10 cellular contexts compared by ENCODE assay signal in genomic region chr2:233408366-233409285, GRCh38. TPM values are rescaled to one million over a fixed set of nuclear protein-coding genes. Genes with fewer than 3 reads are reported as not detected.
DNase-seq lines count a peak whose midpoint lies in the region; ATAC-seq and TF ChIP-seq lines count a peak whose summit lies in the region.
"Had no signal": no experiment of that assay in that cellular context is flagged by ENCODE, and none has a peak within 500 bp of the region (broad histone marks: within the 10 kb centered on the region; RNA-seq: fewer than 3 reads in every experiment).

No MANE protein-coding gene starts in this region.

- 17 to 53% methylated on average over 9 of the region's 9 CpGs for WGBS in sigmoid colon, 2 donors
- 74 to 75% methylated on average over 6 to 7 of the region's 9 CpGs for WGBS in esophagus squamous epithelium, 2 donors

- H3K9me3 Mint-ChIP-seq in brain: peaks cover 20 to 31% (median 29%) of the 10 kb centered on the region in 5 experiments

- H3K4me3 ChIP-seq in sigmoid colon: no peak overlapping the region
- no peak overlapping the region for H3K4me3 ChIP-seq in esophagus squamous epithelium
- H3K4me3 ChIP-seq: lung had no signal

- peaks cover 85% of the 10 kb centered on the region for H3K36me3 Mint-ChIP-seq in brain

- H3K27me3 ChIP-seq in sigmoid colon: no peaks in the 10 kb centered on the region
- no peaks in the 10 kb centered on the region for H3K27me3 ChIP-seq in esophagus squamous epithelium

- peak; percentile 11 for DNase-seq in NCI-H345 (lab: John Stamatoyannopoulos, UW)
- no peak for DNase-seq in NCI-H345 treated with DMSO at 0.1 percent for 48 hours (lab: John Stamatoyannopoulos, UW; ENCODE audit: unreplicated experiment)
- no peak for DNase-seq in sigmoid colon
- DNase-seq in esophagus squamous epithelium (lab: John Stamatoyannopoulos, UW): no peak
- DNase-seq in SHP77 treated with DMSO at 0.1 percent for 48 hours (lab: John Stamatoyannopoulos, UW): no peak
- DNase-seq: activated CD4-positive, alpha-beta T cell treated with anti-CD3 and anti-CD28 coated beads, Interleukin-2, amount 50 U/mL, for 48 hours had no signal

- TF ChIP-seq POLR2A in sigmoid colon (IDR thresholded peaks at IDR 0.05) (no peak), esophagus squamous epithelium (IDR thresholded peaks at IDR 0.05) (no peak)

- peak overlapping the region; percentile 20 for H3K27ac ChIP-seq in KOPT-K1 (ENCODE audit: low read depth, low read length, poor library complexity, severe bottlenecking)
- H3K27ac ChIP-seq in sigmoid colon: peak overlapping the region; percentile 30 to 66 (median 52)
- H3K27ac ChIP-seq in esophagus squamous epithelium: peak overlapping the region in 1 of 4 donors; percentile 26

- H3K4me1 ChIP-seq in sigmoid colon (peaks cover 0 to 22% (median 8%) of the 10 kb centered on the region in 4 donors), esophagus squamous epithelium (peaks cover 0 to 41% (median 6%) of the 10 kb centered on the region in 3 donors)

- TF ChIP-seq CTCF in brain (conservative IDR thresholded peaks at IDR 0.05) (no peak), sigmoid colon (IDR thresholded peaks at IDR 0.05) (no peak), esophagus squamous epithelium (IDR thresholded peaks at IDR 0.05) (no peak)

- H3K9me3 ChIP-seq in KOPT-K1 (ENCODE audit: insufficient read depth, low read length, poor library complexity, severe bottlenecking) (peaks cover 19% of the 10 kb centered on the region), sigmoid colon (peaks cover 0 to 10% (median 2%) of the 10 kb centered on the region in 4 donors), esophagus squamous epithelium (peaks cover 0 to 10% (median 8%) of the 10 kb centered on the region in 3 donors)

- peaks cover 8% of the 10 kb centered on the region for H3K4me1 Mint-ChIP-seq in brain

- H3K27me3 Mint-ChIP-seq in brain: no peaks in the 10 kb centered on the region

- no peak for ATAC-seq in GM21447 (IDR thresholded peaks at IDR 0.05; ENCODE audit: unreplicated experiment)

- no peak overlapping the region for H3K4me3 Mint-ChIP-seq in brain

- peaks cover 17% of the 10 kb centered on the region; the same call in 1 of the 2 replicates for H3K36me3 ChIP-seq in KOPT-K1 (ENCODE audit: insufficient read depth, low read length)
- peaks cover 0 to 11% (median 0%) of the 10 kb centered on the region in 4 donors for H3K36me3 ChIP-seq in sigmoid colon
- H3K36me3 ChIP-seq in esophagus squamous epithelium: no peaks in the 10 kb centered on the region

- peak overlapping the region in 3 of 5 experiments; percentile 14 to 69 (median 65) for H3K27ac Mint-ChIP-seq in brain

- TF ChIP-seq EP300 in sigmoid colon (IDR thresholded peaks at IDR 0.05): no peak

- intact Hi-C loops in sigmoid colon (cut with DNase I) (no loop called here), esophagus squamous epithelium (cut with DNase I) (no loop called here)

RNA-seq across cellular contexts. Expression of gene DGKD, which starts 54.3 kb away (rescaled TPM):
- polyA plus RNA-seq in brain (ENCODE audit: insufficient read depth, low read depth, low replicate concordance) (16.2 TPM), sigmoid colon (10 to 100 TPM; 15.6 to 67.0 (median 19.7) TPM)
- total RNA-seq in sigmoid colon (10 to 100 TPM; 10.7 to 20.6 (median 16.0) TPM), esophagus squamous epithelium (10 to 100 TPM in 1 of 4 donors, 1 to 10 TPM in 3; 2.3 to 10.9 (median 4.2) TPM)
